ENCODE assay signal across 21 cellular contexts in the genomic region with DNA sequence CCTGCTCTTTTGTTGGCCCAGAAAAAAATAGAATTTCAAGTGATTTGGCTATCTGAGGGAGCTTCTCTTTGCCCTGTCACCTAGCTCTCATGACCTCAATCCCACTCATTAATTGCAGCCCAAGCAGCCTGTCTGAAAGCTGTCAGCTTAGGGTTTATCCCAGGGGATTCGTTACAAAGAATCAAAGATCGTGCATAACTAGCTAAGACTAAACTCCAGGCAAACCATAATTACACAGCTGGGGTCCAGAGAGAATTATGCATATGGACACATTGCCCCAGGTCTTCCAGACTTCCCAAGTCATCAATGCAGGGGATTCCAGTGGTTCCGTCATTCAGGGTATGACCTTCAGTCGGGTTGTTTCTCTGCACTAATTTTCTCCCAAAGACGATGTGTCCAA.
DNase-seq lines count a peak whose midpoint lies in the region; ATAC-seq, FAIRE-seq and TF ChIP-seq lines count a peak whose summit lies in the region.
"Had no signal": no experiment of that assay in that cellular context is flagged by ENCODE, and none has a peak within 500 bp of the region (broad histone marks: within the 10 kb centered on the region; RNA-seq: fewer than 3 reads in every experiment).

No MANE protein-coding gene starts in this region.

- no peak overlapping the region for H2AFZ ChIP-seq in neural cell (ENCODE audit: low read depth, low read length)

- POLR2A ChIA-PET in activated CD4-positive, alpha-beta memory T cell treated with anti-CD3 and anti-CD28 coated beads for 36 hours (lab: Charles Lee), result interaction anchor here (0.7 kb wide), 1 partner anchor 230 kb away, joined by 5 read pairs; no protein-coding TSS in a partner anchor

- CTCF ChIA-PET in activated CD4-positive, alpha-beta memory T cell treated with anti-CD3 and anti-CD28 coated beads for 36 hours (lab: Charles Lee), result no interaction called here

- no peaks in the 10 kb centered on the region for H3K27me3 Mint-ChIP-seq in activated CD4-positive, alpha-beta memory T cell treated with anti-CD3 and anti-CD28 coated beads for 36 hours
- H3K27me3 Mint-ChIP-seq: CD4-positive, alpha-beta memory T cell; IgD-negative memory B cell had no signal

- H3K36me3 ChIP-seq in bronchial epithelial cell (ENCODE audit: control insufficient read depth, insufficient read depth, low read length) (no peaks in the 10 kb centered on the region), neural cell (ENCODE audit: insufficient read depth, low read length) (no peaks in the 10 kb centered on the region)
- H3K36me3 ChIP-seq: BLaER1, SJSA1 had no signal

- H3K9me3 ChIP-seq in neural cell (ENCODE audit: low read length), result no peaks in the 10 kb centered on the region
- H3K9me3 ChIP-seq: BLaER1, SJSA1 had no signal

- H3K9me3 Mint-ChIP-seq in activated CD4-positive, alpha-beta memory T cell treated with anti-CD3 and anti-CD28 coated beads for 36 hours, result no peaks in the 10 kb centered on the region

- peak overlapping the region; percentile 35 for H3K27ac ChIP-seq in neural cell (ENCODE audit: low read length)
- H3K27ac ChIP-seq: 22Rv1, BLaER1, SJSA1 had no signal

- intact Hi-C loops in activated CD4-positive, alpha-beta memory T cell treated with anti-CD3 and anti-CD28 coated beads for 36 hours (cut with micrococcal nuclease), result no loop called here

- no peak overlapping the region for H3K4me2 ChIP-seq in neural cell (ENCODE audit: low read length)
- H3K4me2 ChIP-seq: BLaER1 had no signal

- no peak for TF ChIP-seq RAD21 in neural cell (conservative IDR thresholded peaks at IDR 0.05)

- peaks cover 8% of the 10 kb centered on the region for H3F3A ChIP-seq in neural cell (ENCODE audit: insufficient read depth, low read length, poor library complexity, severe bottlenecking)

- no peak for ATAC-seq in GM18511 (IDR thresholded peaks at IDR 0.05; ENCODE audit: unreplicated experiment)
- no peak for ATAC-seq in HG03460 (IDR thresholded peaks at IDR 0.05; ENCODE audit: unreplicated experiment)

- H3K36me3 Mint-ChIP-seq in activated CD4-positive, alpha-beta memory T cell treated with anti-CD3 and anti-CD28 coated beads for 36 hours, result no peaks in the 10 kb centered on the region
- H3K36me3 Mint-ChIP-seq: CD4-positive, alpha-beta memory T cell had no signal

- no peaks in the 10 kb centered on the region for H3K79me2 ChIP-seq in neural cell (replicated peaks; ENCODE audit: insufficient read depth, low read length)

- H3K4me3 Mint-ChIP-seq in activated CD4-positive, alpha-beta memory T cell treated with anti-CD3 and anti-CD28 coated beads for 36 hours, result no peak overlapping the region
- H3K4me3 Mint-ChIP-seq: IgD-negative memory B cell had no signal

- H3K4me1 Mint-ChIP-seq in activated CD4-positive, alpha-beta memory T cell treated with anti-CD3 and anti-CD28 coated beads for 36 hours (ENCODE audit: low read depth), result no peaks in the 10 kb centered on the region

- H3K27me3 ChIP-seq in bronchial epithelial cell (ENCODE audit: control insufficient read depth, insufficient read depth, low read length) (no peaks in the 10 kb centered on the region), neural cell (ENCODE audit: insufficient read depth, low read depth, low read length) (no peaks in the 10 kb centered on the region)
- H3K27me3 ChIP-seq: BLaER1, SJSA1 had no signal

- H3K27ac Mint-ChIP-seq in activated CD4-positive, alpha-beta memory T cell treated with anti-CD3 and anti-CD28 coated beads for 36 hours, result no peak overlapping the region
- H3K27ac Mint-ChIP-seq: CD4-positive, alpha-beta memory T cell had no signal

- H3K9ac ChIP-seq in neural cell (ENCODE audit: low read length), result no peak overlapping the region
- H3K9ac ChIP-seq: BLaER1 had no signal

- TF ChIP-seq EP300 in neural cell (conservative IDR thresholded peaks at IDR 0.05; ENCODE audit: poor library complexity, severe bottlenecking), result no peak

- FAIRE-seq in bronchial epithelial cell (lab: Jason Lieb, UNC), result peak; percentile 47
- FAIRE-seq: GM12891, H1, RCC 7860 had no signal

- peak; percentile 61 for DNase-seq in D341Med (ENCODE audit: low spot score)
- peak; percentile 86 for DNase-seq in NCI-H2171 treated with DMSO at 0.1 percent for 48 hours (lab: John Stamatoyannopoulos, UW)
- no peak for DNase-seq in bronchial epithelial cell (ENCODE audit: low read depth)
- DNase-seq in COR-L47 (lab: John Stamatoyannopoulos, UW), result no peak
- DNase-seq in activated CD4-positive, alpha-beta memory T cell treated with anti-CD3 and anti-CD28 coated beads for 36 hours, result no peak
- DNase-seq: ACHN; CD4-positive, alpha-beta memory T cell; DMS79; NCI-H1694; NCI-H2081; NCI-H446 treated with DMSO at 0.1 percent for 48 hours had no signal

- TF ChIP-seq CTCF in bronchial epithelial cell (IDR thresholded peaks at IDR 0.05; ENCODE audit: insufficient read depth, low read length, severe bottlenecking), result no peak
- no peak for TF ChIP-seq CTCF in neural cell (IDR thresholded peaks at IDR 0.05; ENCODE audit: poor library complexity, severe bottlenecking)

- H3K4me3 ChIP-seq in bronchial epithelial cell (ENCODE audit: low read depth, low read length) (no peak overlapping the region), neural cell (ENCODE audit: low read length) (peak overlapping the region; percentile 14)
- H3K4me3 ChIP-seq: BLaER1, SJSA1 had no signal

- no peaks in the 10 kb centered on the region for H4K20me1 ChIP-seq in neural cell (ENCODE audit: insufficient read depth)
- H4K20me1 ChIP-seq: BLaER1 had no signal

- no peaks in the 10 kb centered on the region for H3K9me2 ChIP-seq in neural cell (ENCODE audit: insufficient read depth, low read length)

TF ChIP-seq in neural cell, 6 proteins besides CTCF, POLR2A, EP300 and RAD21:
- TF ChIP-seq MXI1 (conservative IDR thresholded peaks at IDR 0.05; ENCODE audit: poor library complexity, severe bottlenecking), result no peak
- no peak for TF ChIP-seq EZH2 (IDR thresholded peaks at IDR 0.05; ENCODE audit: borderline replicate concordance, insufficient read depth, low read length, poor library complexity, severe bottlenecking)
- no peak for TF ChIP-seq SMC3 (conservative IDR thresholded peaks at IDR 0.05; ENCODE audit: poor library complexity)

Comparison
In these comparisons a context has a peak if more than half of its experiments do, and no peak if none do; other contexts are left out.
1. DNase-seq: peak in D341Med (single experiment) and NCI-H2171 treated with DMSO at 0.1 percent for 48 hours (single experiment); none in bronchial epithelial cell (single experiment), COR-L47 (single experiment) and activated CD4-positive, alpha-beta memory T cell treated with anti-CD3 and anti-CD28 coated beads for 36 hours (single experiment).